13 cellular contexts compared by ENCODE assay signal in the genomic region with DNA sequence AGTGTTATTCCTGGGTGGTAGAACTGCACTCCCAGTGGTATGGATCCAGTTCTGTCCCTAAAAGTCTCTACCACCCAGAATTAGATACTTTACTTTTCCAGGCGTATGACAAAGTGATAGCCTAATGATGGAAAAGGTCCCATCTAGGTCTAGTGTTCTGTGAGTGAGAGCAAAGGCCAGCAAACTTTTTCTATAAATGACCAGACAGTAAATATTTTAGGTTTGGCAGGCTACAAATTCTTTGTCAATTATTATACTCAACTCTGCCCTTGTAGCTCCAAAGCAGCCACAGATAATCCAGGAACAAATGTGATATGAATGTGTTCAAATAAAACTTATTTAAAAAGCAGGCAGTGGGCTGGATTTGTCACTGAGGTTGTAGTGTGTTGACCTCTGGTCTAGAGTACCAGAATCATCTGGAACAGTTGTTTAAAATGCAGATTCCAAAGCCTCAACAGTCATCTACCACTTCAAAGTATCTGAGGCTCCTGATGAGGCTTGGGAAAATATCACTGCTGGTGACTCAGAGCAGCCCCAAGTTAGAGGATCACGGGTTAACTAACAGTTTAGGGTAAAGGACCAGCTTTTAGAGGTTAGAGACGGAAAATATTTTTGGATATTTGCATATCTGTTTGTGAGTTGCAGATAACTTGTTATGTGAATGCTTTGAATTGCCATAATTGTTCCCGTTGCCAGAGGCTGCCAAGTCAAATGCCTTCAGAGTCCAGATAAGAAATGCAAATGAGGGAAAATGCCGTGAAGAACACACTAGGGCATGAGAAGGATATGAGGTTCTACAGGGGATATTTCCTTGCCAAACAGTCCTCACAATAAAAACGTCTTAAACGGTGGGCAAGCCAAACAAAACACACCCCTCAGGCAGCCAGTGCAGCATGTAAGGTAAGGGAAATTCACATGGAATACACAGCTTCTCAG. TPM values are rescaled to one million over a fixed set of nuclear protein-coding genes. Genes with fewer than 3 reads are reported as not detected.
DNase-seq lines count a peak whose midpoint lies in the region; ATAC-seq and TF ChIP-seq lines count a peak whose summit lies in the region.
"Had no signal": no experiment of that assay in that cellular context is flagged by ENCODE, and none has a peak within 500 bp of the region (broad histone marks: within the 10 kb centered on the region; RNA-seq: fewer than 3 reads in every experiment).

No MANE protein-coding gene starts in this region.

- H3K36me3 ChIP-seq in heart right ventricle (peaks cover 0 to 30% (median 0%) of the 10 kb centered on the region in 9 donors), gastrocnemius medialis (peaks cover 0 to 53% of the 10 kb centered on the region in 2 donors)

- TF ChIP-seq CTCF in heart right ventricle (IDR thresholded peaks at IDR 0.05): no peak
- TF ChIP-seq CTCF in gastrocnemius medialis (IDR thresholded peaks at IDR 0.05 in 4 of 5, conservative IDR thresholded peaks at IDR 0.05 in 1 of 5): no peak
- TF ChIP-seq CTCF in progenitor cell of endocrine pancreas (IDR thresholded peaks at IDR 0.05; ENCODE audit: unreplicated experiment): no peak

- no peaks in the 10 kb centered on the region for H3K4me1 Mint-ChIP-seq in activated T-helper 17 cell treated with anti-CD3 and anti-CD28 coated beads, Interleukin-2, amount 50 U/mL, for 72 hours
- peaks cover 8% of the 10 kb centered on the region for H3K4me1 Mint-ChIP-seq in progenitor cell of endocrine pancreas (ENCODE audit: low read depth)

- DNase-seq in GM04503 (ENCODE audit: low read depth) (peak; percentile 36), heart right ventricle (peak in 1 of 2 donors; percentile 14), gastrocnemius medialis (no peak), NCI-H510A (lab: John Stamatoyannopoulos, UW) (no peak), progenitor cell of endocrine pancreas (ENCODE audit: low spot score, unreplicated experiment) (no peak)
- DNase-seq in stimulated activated CD4-positive, alpha-beta T cell treated with anti-CD3 and anti-CD28 coated beads, Interleukin-15, amount 100 ng/mL, for 24 hours: no peak
- DNase-seq: NCI-H1694; OCI-M1; stimulated activated naive CD4-positive, alpha-beta T cell treated with Interleukin-2 at 50 U/mL for 16 hours had no signal

- H3K4me1 ChIP-seq in heart right ventricle (peaks cover 0 to 86% (median 36%) of the 10 kb centered on the region in 9 donors), gastrocnemius medialis (peaks cover 69 to 78% of the 10 kb centered on the region in 2 donors)

- H3K9me3 Mint-ChIP-seq in activated T-helper 17 cell treated with anti-CD3 and anti-CD28 coated beads, Interleukin-2, amount 50 U/mL, for 72 hours: no peaks in the 10 kb centered on the region
- no peaks in the 10 kb centered on the region for H3K9me3 Mint-ChIP-seq in progenitor cell of endocrine pancreas (ENCODE audit: low read depth)
- H3K9me3 Mint-ChIP-seq: activated T-helper 1 cell treated with anti-CD3 and anti-CD28 coated beads, Interleukin-12 subunit alpha, Interleukin-12 subunit beta, Interleukin-2, Interleukin-4 antibody, amounts not matched to agents 30 ng/mL and 10 ng/mL and 1 ng/mL, durations not matched to agents 14 hours and 24 hours and 36 hours; natural killer cell treated with Interleukin-12 subunit alpha and Interleukin-12 subunit beta and Interleukin-15 and Interleukin-18, amount 100 ng/mL, for 72 hours had no signal

- H3K36me3 Mint-ChIP-seq in activated T-helper 17 cell treated with anti-CD3 and anti-CD28 coated beads, Interleukin-2, amount 50 U/mL, for 72 hours (ENCODE audit: low read depth): no peaks in the 10 kb centered on the region
- H3K36me3 Mint-ChIP-seq in progenitor cell of endocrine pancreas (ENCODE audit: insufficient read depth): no peaks in the 10 kb centered on the region
- H3K36me3 Mint-ChIP-seq: natural killer cell treated with Interleukin-12 subunit alpha and Interleukin-12 subunit beta and Interleukin-15 and Interleukin-18, amount 100 ng/mL, for 72 hours had no signal

- H3K27me3 Mint-ChIP-seq in activated T-helper 17 cell treated with anti-CD3 and anti-CD28 coated beads, Interleukin-2, amount 50 U/mL, for 72 hours: peaks cover 38% of the 10 kb centered on the region
- H3K27me3 Mint-ChIP-seq in progenitor cell of endocrine pancreas: no peaks in the 10 kb centered on the region

- 10 to 12% methylated on average over 7 of the region's 7 CpGs for WGBS in heart right ventricle, 2 donors

- intact Hi-C loops in heart right ventricle (cut with DNase I): no loop called here
- intact Hi-C loops in gastrocnemius medialis (cut with DNase I; ENCODE audit: low total_unique reads): no loop called here

- peak; percentile 84 for ATAC-seq in activated T-helper 17 cell treated with anti-CD3 and anti-CD28 coated beads, Interleukin-2, amount 50 U/mL, for 72 hours (replicated peaks)
- ATAC-seq in heart right ventricle (peak; percentile 28 to 60 (median 41)), gastrocnemius medialis (no peak), HG02970 (IDR thresholded peaks at IDR 0.05; ENCODE audit: low FRiP score, unreplicated experiment) (no peak)
- ATAC-seq: natural killer cell treated with Interleukin-12 subunit alpha and Interleukin-12 subunit beta and Interleukin-15 and Interleukin-18, amount 100 ng/mL, for 72 hours had no signal

- H3K9me3 ChIP-seq in heart right ventricle (no peaks in the 10 kb centered on the region), gastrocnemius medialis (no peaks in the 10 kb centered on the region)

- TF ChIP-seq POLR2A in gastrocnemius medialis (IDR thresholded peaks at IDR 0.05): no peak

- no peak overlapping the region for H3K27ac Mint-ChIP-seq in activated T-helper 17 cell treated with anti-CD3 and anti-CD28 coated beads, Interleukin-2, amount 50 U/mL, for 72 hours
- H3K27ac Mint-ChIP-seq in progenitor cell of endocrine pancreas: no peak overlapping the region
- H3K27ac Mint-ChIP-seq: activated T-helper 1 cell treated with anti-CD3 and anti-CD28 coated beads, Interleukin-12 subunit alpha, Interleukin-12 subunit beta, Interleukin-2, Interleukin-4 antibody, amounts not matched to agents 30 ng/mL and 10 ng/mL and 1 ng/mL, durations not matched to agents 14 hours and 24 hours and 36 hours; natural killer cell treated with Interleukin-12 subunit alpha and Interleukin-12 subunit beta and Interleukin-15 and Interleukin-18, amount 100 ng/mL, for 72 hours had no signal

- in situ Hi-C loops in gastrocnemius medialis (cut with MboI; ENCODE audit: low sequenced_read_pairs in 4 of 4): no loop called here

- H3K4me3 ChIP-seq in heart right ventricle (no peak overlapping the region), gastrocnemius medialis (no peak overlapping the region)

- H3K27ac ChIP-seq in heart right ventricle (peak overlapping the region; percentile 38 to 92 (median 77)), gastrocnemius medialis (peak overlapping the region; percentile 81 to 96 (median 96))

- H3K27me3 ChIP-seq in heart right ventricle: peaks cover 0 to 7% (median 0%) of the 10 kb centered on the region in 7 donors
- H3K27me3 ChIP-seq in gastrocnemius medialis: no peaks in the 10 kb centered on the region

- no peak overlapping the region for H3K4me3 Mint-ChIP-seq in activated T-helper 17 cell treated with anti-CD3 and anti-CD28 coated beads, Interleukin-2, amount 50 U/mL, for 72 hours
- H3K4me3 Mint-ChIP-seq in progenitor cell of endocrine pancreas (ENCODE audit: low read depth): no peak overlapping the region
- H3K4me3 Mint-ChIP-seq: activated T-helper 1 cell treated with anti-CD3 and anti-CD28 coated beads, Interleukin-12 subunit alpha, Interleukin-12 subunit beta, Interleukin-2, Interleukin-4 antibody, amounts not matched to agents 30 ng/mL and 10 ng/mL and 1 ng/mL, durations not matched to agents 14 hours and 24 hours and 36 hours; natural killer cell treated with Interleukin-12 subunit alpha and Interleukin-12 subunit beta and Interleukin-15 and Interleukin-18, amount 100 ng/mL, for 72 hours had no signal

RNA-seq across cellular contexts. Expression of a gene that starts 19.4 kb away (rescaled TPM):
- total RNA-seq in activated T-helper 17 cell treated with anti-CD3 and anti-CD28 coated beads, Interleukin-2, amount 50 U/mL, for 72 hours: not detected
- total RNA-seq in heart right ventricle: 1,000 to 10,000 TPM in 6 of 10 donors, 100 to 1,000 TPM in 4; 633 to 1,999 (median 1,413) TPM
- 100 to 1,000 TPM; 168 to 226 TPM for polyA plus RNA-seq in heart right ventricle
- total RNA-seq in gastrocnemius medialis: 1,000 to 10,000 TPM in 3 of 4 donors, 100 to 1,000 TPM in 1; 811 to 2,339 (median 1,413) TPM
- 0.04 TPM in 1 of 2 replicates, not detected in the other for total RNA-seq in progenitor cell of endocrine pancreas
- total RNA-seq: activated T-helper 1 cell treated with anti-CD3 and anti-CD28 coated beads, Interleukin-12 subunit alpha, Interleukin-12 subunit beta, Interleukin-2, Interleukin-4 antibody, amounts not matched to agents 30 ng/mL and 10 ng/mL and 1 ng/mL, durations not matched to agents 14 hours and 24 hours and 36 hours; natural killer cell treated with Interleukin-12 subunit alpha and Interleukin-12 subunit beta and Interleukin-15 and Interleukin-18, amount 100 ng/mL, for 72 hours had no signal

RNA-seq across cellular contexts. Expression of a gene that starts 35.3 kb away (rescaled TPM):
- 10 to 100 TPM in 1 of 2 donors, 1 to 10 TPM in 1; 6.1 to 19.8 TPM for total RNA-seq in activated T-helper 17 cell treated with anti-CD3 and anti-CD28 coated beads, Interleukin-2, amount 50 U/mL, for 72 hours
- 10 to 100 TPM in 4 of 10 donors, 1 to 10 TPM in 6; 5.7 to 22.3 (median 7.8) TPM for total RNA-seq in heart right ventricle
- polyA plus RNA-seq in heart right ventricle: 10 to 100 TPM in 1 of 2 donors, 1 to 10 TPM in 1; 5.6 to 12.2 TPM
- 10 to 100 TPM in 2 of 4 donors, 1 to 10 TPM in 2; 5.3 to 23.9 (median 8.9) TPM for total RNA-seq in gastrocnemius medialis
- total RNA-seq in progenitor cell of endocrine pancreas: 11.6 and 12.8 TPM in 2 replicates

Comparison
In these comparisons a context has a peak if more than half of its experiments do, and no peak if none do; other contexts are left out.
1. ATAC-seq: peak in activated T-helper 17 cell treated with anti-CD3 and anti-CD28 coated beads, Interleukin-2, amount 50 U/mL, for 72 hours (single experiment) and heart right ventricle (8 of 8); none in gastrocnemius medialis (0 of 2) and HG02970 (single experiment).
2. RNA of a gene that starts 19.4 kb away (total RNA-seq): 633 to 1,999 TPM in heart right ventricle and 811 to 2,339 TPM in gastrocnemius medialis; 0.04 TPM in progenitor cell of endocrine pancreas and not detected in activated T-helper 17 cell treated with anti-CD3 and anti-CD28 coated beads, Interleukin-2, amount 50 U/mL, for 72 hours; every median in the first group is over 100 times any median in the second.